ENCODE assay signal across 8 cellular contexts in the genomic region with DNA sequence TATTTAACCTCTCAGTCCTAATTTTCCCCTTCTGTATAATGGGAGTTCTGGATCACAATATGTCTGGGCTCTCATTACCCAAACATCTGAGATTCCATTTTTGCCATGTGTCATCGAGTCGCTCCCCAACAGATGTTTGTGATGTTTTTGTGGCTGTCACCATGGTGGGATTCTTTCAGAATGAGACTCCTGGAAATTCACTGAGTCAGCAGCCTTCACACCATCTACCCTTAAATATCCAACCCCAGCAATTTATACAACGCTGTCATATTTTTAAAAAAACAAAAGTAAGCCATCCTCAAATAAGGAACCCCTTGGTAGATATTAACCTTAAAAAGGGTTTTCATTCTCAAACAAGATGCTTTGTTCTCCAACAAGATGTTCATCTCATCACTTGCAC. TPM values are rescaled to one million over a fixed set of nuclear protein-coding genes. Genes with fewer than 3 reads are reported as not detected.
"Had no signal": no experiment of that assay in that cellular context is flagged by ENCODE, and none has a peak within 500 bp of the region (broad histone marks: within the 10 kb centered on the region; RNA-seq: fewer than 3 reads in every experiment).

No MANE protein-coding gene starts in this region.

- FAIRE-seq: H1, H54, HTR-8/SVneo had no signal

- ATAC-seq: GM23338 had no signal

- H3K4me3 ChIP-seq: GM23338 had no signal

- H3K4me2 ChIP-seq: GM23338 had no signal

- H2AFZ ChIP-seq: GM23338 had no signal

- DNase-seq: H9, HCEC 1CT, KBM-7 had no signal

RNA-seq across cellular contexts. Expression of gene NRSN1, which starts 20.9 kb away (rescaled TPM):
- total RNA-seq: H9, HT-29 had no signal
